ENCODE assay signal across 2 cellular contexts in genomic region chr3:57170946-57171345, GRCh38.
TF ChIP-seq lines count a peak whose summit lies in the region.

No MANE protein-coding gene starts in this region.

TF ChIP-seq in HCT116, 20 proteins besides CTCF, POLR2A, EP300 and RAD21 (continued from another document):
- TF ChIP-seq, protein P1, sequence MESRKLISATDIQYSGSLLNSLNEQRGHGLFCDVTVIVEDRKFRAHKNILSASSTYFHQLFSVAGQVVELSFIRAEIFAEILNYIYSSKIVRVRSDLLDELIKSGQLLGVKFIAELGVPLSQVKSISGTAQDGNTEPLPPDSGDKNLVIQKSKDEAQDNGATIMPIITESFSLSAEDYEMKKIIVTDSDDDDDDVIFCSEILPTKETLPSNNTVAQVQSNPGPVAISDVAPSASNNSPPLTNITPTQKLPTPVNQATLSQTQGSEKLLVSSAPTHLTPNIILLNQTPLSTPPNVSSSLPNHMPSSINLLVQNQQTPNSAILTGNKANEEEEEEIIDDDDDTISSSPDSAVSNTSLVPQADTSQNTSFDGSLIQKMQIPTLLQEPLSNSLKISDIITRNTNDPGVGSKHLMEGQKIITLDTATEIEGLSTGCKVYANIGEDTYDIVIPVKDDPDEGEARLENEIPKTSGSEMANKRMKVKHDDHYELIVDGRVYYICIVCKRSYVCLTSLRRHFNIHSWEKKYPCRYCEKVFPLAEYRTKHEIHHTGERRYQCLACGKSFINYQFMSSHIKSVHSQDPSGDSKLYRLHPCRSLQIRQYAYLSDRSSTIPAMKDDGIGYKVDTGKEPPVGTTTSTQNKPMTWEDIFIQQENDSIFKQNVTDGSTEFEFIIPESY (IDR thresholded peaks at IDR 0.05; ENCODE audit: extremely low read depth, insufficient replicate concordance, low read length), result no peak
- TF ChIP-seq SP1 (IDR thresholded peaks at IDR 0.05; ENCODE audit: low read depth) (no peak), ZNF274 (IDR thresholded peaks at IDR 0.05; ENCODE audit: low read depth, low read length) (no peak), EZH2 (IDR thresholded peaks at IDR 0.05) (no peak), CBX3 (IDR thresholded peaks at IDR 0.05; ENCODE audit: low read depth) (no peak), ELF1 (IDR thresholded peaks at IDR 0.05; ENCODE audit: borderline replicate concordance, low read depth) (no peak)
- TF ChIP-seq, protein P2, sequence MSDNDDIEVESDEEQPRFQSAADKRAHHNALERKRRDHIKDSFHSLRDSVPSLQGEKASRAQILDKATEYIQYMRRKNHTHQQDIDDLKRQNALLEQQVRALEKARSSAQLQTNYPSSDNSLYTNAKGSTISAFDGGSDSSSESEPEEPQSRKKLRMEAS (IDR thresholded peaks at IDR 0.05), result no peak

TF ChIP-seq in WTC11, 78 proteins besides CTCF, POLR2A, EP300 and RAD21 (continued from another document):
- TF ChIP-seq ZNF232 (CRISPR knock-in tag; IDR thresholded peaks at IDR 0.05), result no peak
